Comparison of ENCODE assay signal across 10 cellular contexts in genomic region chr11:94933225-94934130, GRCh38. TPM values are rescaled to one million over a fixed set of nuclear protein-coding genes. Genes with fewer than 3 reads are reported as not detected.
DNase-seq lines count a peak whose midpoint lies in the region; ATAC-seq and TF ChIP-seq lines count a peak whose summit lies in the region.
"Had no signal": no experiment of that assay in that cellular context is flagged by ENCODE, and none has a peak within 500 bp of the region (broad histone marks: within the 10 kb centered on the region; RNA-seq: fewer than 3 reads in every experiment).

No MANE protein-coding gene starts in this region.

- DNase-seq in A172 (ENCODE audit: low spot score) = peak; percentile 74
- DNase-seq in IMR-90 = peak; percentile 97
- DNase-seq in endothelial cell (ENCODE audit: low spot score) = no peak
- DNase-seq in RWPE1 (ENCODE audit: low spot score) = no peak
- no peak for DNase-seq in stimulated activated CD4-positive, alpha-beta T cell treated with anti-CD3 and anti-CD28 coated beads, Interleukin-2, amount 100 ng/mL, for 24 hours
- DNase-seq: NCI-H187 had no signal

- POLR2A ChIA-PET in IMR-90 (lab: Charles Lee; ENCODE audit: unreplicated experiment) = interaction anchor here (0.8 kb wide), 1 partner anchor 9 kb away, joined by 4 read pairs; no protein-coding TSS in a partner anchor
- POLR2A ChIA-PET in RWPE1 (lab: Yijun Ruan, JAX; ENCODE audit: low non-redundant PET) = no interaction called here

- no TSS peak for BruUV-seq in IMR-90 (replicated peaks; lab: Mats Ljungman, UMichigan)

- peak overlapping the region; percentile 95 for H2BK5ac ChIP-seq in IMR-90 (ENCODE audit: low read depth, low read length, poor library complexity, severe bottlenecking)

- peaks cover 27% of the 10 kb centered on the region for H3K4me1 ChIP-seq in IMR-90 (ENCODE audit: control insufficient read depth, insufficient read depth, low read length)
- H3K4me1 ChIP-seq in mucosa of stomach (ENCODE audit: control insufficient read depth, insufficient read depth, low read length) = peaks cover 4% of the 10 kb centered on the region

- H3K4me1 Mint-ChIP-seq in endothelial cell (ENCODE audit: unreplicated experiment) = peaks cover 66% of the 10 kb centered on the region

- H3K23ac ChIP-seq in IMR-90 (ENCODE audit: low read depth, low read length) = peak overlapping the region; percentile 81

- no peak overlapping the region for H2AFZ ChIP-seq in IMR-90 (replicated peaks; ENCODE audit: low read length, poor library complexity)

- H3K27ac Mint-ChIP-seq in endothelial cell (ENCODE audit: unreplicated experiment) = peak overlapping the region; percentile 95

- peak overlapping the region; percentile 73; the same call in 1 of the 2 replicates for H3K56ac ChIP-seq in IMR-90 (ENCODE audit: extremely low read depth, insufficient read depth, low read length)

- H4K20me1 ChIP-seq in IMR-90 (ENCODE audit: insufficient read depth, low read length) = no peaks in the 10 kb centered on the region

- ATAC-seq in IMR-90 (ENCODE audit: low read depth) = peak; percentile 93
- no peak for ATAC-seq in HG02642 (IDR thresholded peaks at IDR 0.05; ENCODE audit: poor library complexity, unreplicated experiment)
- no peak for ATAC-seq in HG02852 (IDR thresholded peaks at IDR 0.05; ENCODE audit: unreplicated experiment)

- peak overlapping the region; percentile 90 for H2AK5ac ChIP-seq in IMR-90 (ENCODE audit: low read depth, low read length)

- peak overlapping the region; percentile 93 for H4K91ac ChIP-seq in IMR-90 (ENCODE audit: insufficient read depth, low read depth, low read length)

- H2BK120ac ChIP-seq in IMR-90 (ENCODE audit: low read depth, low read length) = peak overlapping the region; percentile 97

- TF ChIP-seq CTCF in IMR-90 (conservative IDR thresholded peaks at IDR 0.05; ENCODE audit: low read depth, low read length) = no peak
- TF ChIP-seq CTCF in endothelial cell (IDR thresholded peaks at IDR 0.05; ENCODE audit: unreplicated experiment) = no peak
- TF ChIP-seq CTCF in RWPE1 (conservative IDR thresholded peaks at IDR 0.05; ENCODE audit: low read depth) = no peak

- H3K27ac ChIP-seq in IMR-90 (ENCODE audit: insufficient read depth, low read length) (peak overlapping the region; percentile 85), RWPE1 (no peak overlapping the region)
- H3K27ac ChIP-seq: C4-2B had no signal

- no CpG with 5 or more reads among the region's 5 CpGs for whole genome bisulfite sequencing in IMR-90 (ENCODE audit: extremely low coverage in 2 of 2, insufficient read length in 1 of 2), 2 experiments

- no peak overlapping the region for H3K4me3 ChIP-seq in IMR-90 (ENCODE audit: insufficient read depth, low read depth, low read length)
- no peak overlapping the region for H3K4me3 ChIP-seq in mucosa of stomach (ENCODE audit: low read length)

- H3K4me3 Mint-ChIP-seq in endothelial cell (ENCODE audit: unreplicated experiment) = no peak overlapping the region

- TF ChIP-seq POLR2A in IMR-90 (IDR thresholded peaks at IDR 0.05; ENCODE audit: low read depth, low read length) = 0 out of 2 replicates have a peak, but pooled peaks have one; percentile 21

- H3K4ac ChIP-seq in IMR-90 (ENCODE audit: low read depth, low read length) = peak overlapping the region; percentile 96

- no peaks in the 10 kb centered on the region for H3K27me3 ChIP-seq in IMR-90 (ENCODE audit: control insufficient read depth, insufficient read depth, low read length)
- no peaks in the 10 kb centered on the region for H3K27me3 ChIP-seq in mucosa of stomach (ENCODE audit: control insufficient read depth, insufficient read depth, low read length)

- H3K9ac ChIP-seq in IMR-90 (ENCODE audit: low read depth, low read length) (no peak overlapping the region), mucosa of stomach (ENCODE audit: low read length) (peak overlapping the region; percentile 6)

- H3K4me2 ChIP-seq in IMR-90 (ENCODE audit: low read depth, low read length) = peak overlapping the region; percentile 36; the same call in 1 of the 2 replicates

- intact Hi-C loops in IMR-90 (cut with micrococcal nuclease) = no loop called here

- CTCF ChIA-PET in IMR-90 (lab: Yijun Ruan, JAX) = interaction anchor here (0.6 to 0.8 kb wide), 2 partner anchors 35 to 1215 kb away, joined by 3 read pairs; no protein-coding TSS in a partner anchor
- CTCF ChIA-PET in RWPE1 (lab: Yijun Ruan, JAX) = no interaction called here

- peak overlapping the region; percentile 84 for H3K18ac ChIP-seq in IMR-90 (ENCODE audit: low read depth, low read length)

- peaks cover 29% of the 10 kb centered on the region for H3K9me1 ChIP-seq in IMR-90 (ENCODE audit: insufficient read depth, low read length)

- peak overlapping the region; percentile 80; the same call in 2 of the 3 replicates for H2BK15ac ChIP-seq in IMR-90 (ENCODE audit: low read depth, low read length)

- H2AK9ac ChIP-seq in IMR-90 (replicated peaks; ENCODE audit: low read depth, low read length, poor library complexity) = peak overlapping the region; percentile 47

- peak overlapping the region; percentile 90 for H4K5ac ChIP-seq in IMR-90 (ENCODE audit: low read depth, low read length)

- peak overlapping the region; percentile 83 for H3K14ac ChIP-seq in IMR-90 (replicated peaks; ENCODE audit: low read depth, low read length)

- peak overlapping the region; percentile 75 to 89; a peak in 3 of 4 replicates for H4K8ac ChIP-seq in IMR-90 (ENCODE audit: low read depth in 2 of 2, low read length in 2 of 2)

- H3K36me3 ChIP-seq in IMR-90 (ENCODE audit: control insufficient read depth, insufficient read depth, low read length) = no peaks in the 10 kb centered on the region
- H3K36me3 ChIP-seq in mucosa of stomach (ENCODE audit: control insufficient read depth, insufficient read depth, low read length) = no peaks in the 10 kb centered on the region

- peaks cover 8% of the 10 kb centered on the region for H3K27me3 Mint-ChIP-seq in endothelial cell (ENCODE audit: unreplicated experiment)

- H3K9me3 Mint-ChIP-seq in endothelial cell (ENCODE audit: unreplicated experiment) = no peaks in the 10 kb centered on the region

- TF ChIP-seq RAD21 in IMR-90 (IDR thresholded peaks at IDR 0.05; ENCODE audit: low read length) = no peak

- 0 out of 4 replicates have a peak, but pooled peaks cover 0 to 4% of the 10 kb centered on the region in 2 experiments for H3K79me1 ChIP-seq in IMR-90 (ENCODE audit: low read depth in 1 of 2, low read length in 2 of 2)

- H2BK20ac ChIP-seq in IMR-90 (ENCODE audit: low read depth, low read length) = peak overlapping the region; percentile 94

- no peaks in the 10 kb centered on the region for H3K9me3 ChIP-seq in IMR-90 (ENCODE audit: control insufficient read depth, insufficient read depth, low read length)
- H3K9me3 ChIP-seq in mucosa of stomach (ENCODE audit: control insufficient read depth, low read length) = no peaks in the 10 kb centered on the region

- H3K36me3 Mint-ChIP-seq in endothelial cell (ENCODE audit: low read depth, unreplicated experiment) = peaks cover 3% of the 10 kb centered on the region

- in situ Hi-C loops in IMR-90 (cut with MboI; ENCODE audit: low sequenced_read_pairs) = loop anchor here (25.0 kb wide), 1 partner anchor 796 kb away; the partner anchor contains the start of gene PANX1

- dilution Hi-C loops in IMR-90 (cut with HindIII; ENCODE audit: low sequenced_read_pairs, unreplicated experiment) = no loop called here

TF ChIP-seq in IMR-90, 13 proteins besides CTCF, POLR2A, EP300 and RAD21:
- peak; percentile 93 for TF ChIP-seq RCOR1 (IDR thresholded peaks at IDR 0.05; ENCODE audit: insufficient replicate concordance, low read length)
- TF ChIP-seq FOS (IDR thresholded peaks at IDR 0.05; ENCODE audit: low read depth, low read length) = peak; percentile 65
- peak; percentile 44; the same call in 1 of the 2 replicates for TF ChIP-seq MAFK (IDR thresholded peaks at IDR 0.05; ENCODE audit: low read depth, low read length)
- TF ChIP-seq CEBPB (IDR thresholded peaks at IDR 0.05; ENCODE audit: low read depth, low read length) = no peak

RNA-seq across cellular contexts. Expression of gene CWC15, which starts 39.9 kb away (rescaled TPM):
- total RNA-seq in A172 (2014; rRNA removed; shearing (Covaris generic)) = 44.7 and 47.8 TPM in 2 replicates
- total RNA-seq in IMR-90 (2012; rRNA removed) (48.6 and 70.0 TPM in 2 replicates), endothelial cell (ENCODE audit: unreplicated experiment) (84.1 TPM)
- polyA plus RNA-seq in IMR-90 (2012; rRNA removed) = 34.7 and 38.4 TPM in 2 replicates
- polyA plus RNA-seq in IMR-90 (2012; cell fraction: cytosol; rRNA removed) = 7.5 and 12.7 TPM in 2 replicates
- polyA plus RNA-seq in IMR-90 (2012; cell fraction: nucleus; rRNA removed; ENCODE audit: low replicate concordance) = 3.1 and 31.3 TPM in 2 replicates

RNA-seq across cellular contexts. Expression of gene KDM4D, which starts 40.0 kb away (rescaled TPM):
- total RNA-seq in A172 (2014; rRNA removed; shearing (Covaris generic)) = 0.26 and 1.3 TPM in 2 replicates
- total RNA-seq in IMR-90 (2012; rRNA removed) = 0.90 and 1.1 TPM in 2 replicates
- polyA plus RNA-seq in IMR-90 (2012; rRNA removed) = 0.99 and 1.1 TPM in 2 replicates
- polyA plus RNA-seq in IMR-90 (2012; cell fraction: cytosol; rRNA removed) = 0.40 and 0.84 TPM in 2 replicates
- 0.45 and 0.65 TPM in 2 replicates for polyA plus RNA-seq in IMR-90 (2012; cell fraction: nucleus; rRNA removed; ENCODE audit: low replicate concordance)
- 1.8 TPM for total RNA-seq in endothelial cell (ENCODE audit: unreplicated experiment)

Comparison
In these comparisons a context has a peak if more than half of its experiments do, and no peak if none do; other contexts are left out.
1. DNase-seq: peak in A172 (single experiment) and IMR-90 (single experiment); none in endothelial cell (single experiment), RWPE1 (single experiment) and stimulated activated CD4-positive, alpha-beta T cell treated with anti-CD3 and anti-CD28 coated beads, Interleukin-2, amount 100 ng/mL, for 24 hours (0 of 2).